19 cellular contexts compared by ENCODE assay signal in genomic region chr1:2463396-2463795, GRCh38. TPM values are rescaled to one million over a fixed set of nuclear protein-coding genes. Genes with fewer than 3 reads are reported as not detected.
A peak's percentile ranks its signal among the peaks of the same experiment; 100 is the strongest.
DNase-seq lines count a peak whose midpoint lies in the region; ATAC-seq and TF ChIP-seq lines count a peak whose summit lies in the region.
"Had no signal": no experiment of that assay in that cellular context is flagged by ENCODE, and none has a peak within 500 bp of the region (broad histone marks: within the 10 kb centered on the region; RNA-seq: fewer than 3 reads in every experiment).

No MANE protein-coding gene starts in this region.

- peak overlapping the region; percentile 88 for H3K4me2 ChIP-seq in BLaER1
- H3K4me2 ChIP-seq: A549 had no signal

- DNase-seq in HFFc6 (peak; percentile 12), astrocyte of the spinal cord (ENCODE audit: low read depth, low spot score) (peak; percentile 30), nephron progenitor cell (peak; percentile 42)
- DNase-seq: COR-L47; DMS53; H7; MV-4-11; NCI-H1436 treated with DMSO at 0.1 percent for 48 hours; NCI-H2029 treated with DMSO at 0.1 percent for 48 hours; NK-92 treated with Interleukin-12 subunit alpha and Interleukin-12 subunit beta, amount 100 ng/mL, for 24 hours; SW 1271 had no signal

- H4K20me1 ChIP-seq in BLaER1: peaks cover 28% of the 10 kb centered on the region

- H3K4me1 ChIP-seq in BLaER1: peaks cover 80% of the 10 kb centered on the region

- H3K36me3 Mint-ChIP-seq in HFFc6 (ENCODE audit: low read depth) (no peaks in the 10 kb centered on the region), nephron progenitor cell (ENCODE audit: low read depth) (no peaks in the 10 kb centered on the region)

- H3K4me3 ChIP-seq in BLaER1 (no peak overlapping the region), astrocyte of the spinal cord (ENCODE audit: low read depth, low read length) (no peak overlapping the region)
- H3K4me3 ChIP-seq: A549, K562, SJSA1 had no signal

- H3K27ac Mint-ChIP-seq in HFFc6: no peak overlapping the region
- H3K27ac Mint-ChIP-seq in nephron progenitor cell: no peak overlapping the region

- H3K27ac ChIP-seq in BLaER1: no peak overlapping the region
- H3K27ac ChIP-seq: A549, C4-2B, SJSA1 had no signal

- H3K9me3 Mint-ChIP-seq in HFFc6: no peaks in the 10 kb centered on the region
- no peaks in the 10 kb centered on the region for H3K9me3 Mint-ChIP-seq in nephron progenitor cell

- H3K27me3 ChIP-seq in BLaER1: peaks cover 41% of the 10 kb centered on the region

- H3K27me3 Mint-ChIP-seq in HFFc6 (ENCODE audit: insufficient read depth): peaks cover 30% of the 10 kb centered on the region
- peaks cover 29% of the 10 kb centered on the region for H3K27me3 Mint-ChIP-seq in nephron progenitor cell (ENCODE audit: low read depth, poor library complexity)

- H3K9me3 ChIP-seq in BLaER1: no peaks in the 10 kb centered on the region
- H3K9me3 ChIP-seq: A549 had no signal

- ATAC-seq in HG02938 (IDR thresholded peaks at IDR 0.05; ENCODE audit: unreplicated experiment) (no peak), GM19023 (IDR thresholded peaks at IDR 0.05; ENCODE audit: unreplicated experiment) (no peak), HG02884 (IDR thresholded peaks at IDR 0.05; ENCODE audit: unreplicated experiment) (no peak)
- ATAC-seq: A549, K562 had no signal

- H3K36me3 ChIP-seq in BLaER1: no peaks in the 10 kb centered on the region
- H3K36me3 ChIP-seq: SJSA1 had no signal

- H3K4me1 Mint-ChIP-seq in HFFc6 (ENCODE audit: low read depth) (no peaks in the 10 kb centered on the region), nephron progenitor cell (peaks cover 20% of the 10 kb centered on the region)

- H3K9ac ChIP-seq in BLaER1: no peak overlapping the region

- no peak overlapping the region for H3K4me3 Mint-ChIP-seq in HFFc6
- H3K4me3 Mint-ChIP-seq in nephron progenitor cell: no peak overlapping the region

- TF ChIP-seq CTCF in HFFc6 (IDR thresholded peaks at IDR 0.05) (no peak), astrocyte of the spinal cord (IDR thresholded peaks at IDR 0.05; ENCODE audit: low read depth, low read length) (no peak), nephron progenitor cell (IDR thresholded peaks at IDR 0.05) (no peak)

- in situ Hi-C loops in astrocyte of the spinal cord (cut with HindIII; ENCODE audit: low sequenced_read_pairs): no loop called here

RNA-seq across cellular contexts. Expression of gene PLCH2, which starts 12.7 kb away (rescaled TPM):
- under 1 TPM in 5 of 6 experiments, not detected in 1; 0.09 to 0.34 (median 0.18) TPM for total RNA-seq in HFFc6 (2021; fragmentation: NEBNext Ultra II Directional; extraction: Animal tissue kit (Norgen Biotek cat#: 25700))

RNA-seq across cellular contexts. Expression of gene PEX10, which starts 51.0 kb away (rescaled TPM):
- total RNA-seq in HFFc6 (2021; fragmentation: NEBNext Ultra II Directional; extraction: Animal tissue kit (Norgen Biotek cat#: 25700)): 10 to 100 TPM; 25.4 to 29.8 (median 26.4) TPM
